In genomic region chr16:10480151-10480550, GRCh38 we compare ENCODE assay signal across 17 cellular contexts.
DNase-seq lines count a peak whose midpoint lies in the region; ATAC-seq and TF ChIP-seq lines count a peak whose summit lies in the region.
"Had no signal": no experiment of that assay in that cellular context is flagged by ENCODE, and none has a peak within 500 bp of the region (broad histone marks: within the 10 kb centered on the region; RNA-seq: fewer than 3 reads in every experiment).

No MANE protein-coding gene starts in this region.

- H3K4me1 Mint-ChIP-seq in activated T-cell treated with anti-CD3 and anti-CD28 coated beads, Interleukin-2, amount 50 U/mL, for 24 hours (ENCODE audit: low read depth): no peaks in the 10 kb centered on the region
- H3K4me1 Mint-ChIP-seq in activated T-cell treated with anti-CD3 and anti-CD28 coated beads, Interleukin-2, amount 50 U/mL, for 4 hours (ENCODE audit: low read depth): no peaks in the 10 kb centered on the region
- H3K4me1 Mint-ChIP-seq in CD4-positive, CD25-positive, alpha-beta regulatory T cell: peaks cover 0 to 4% (median 0%) of the 10 kb centered on the region in 4 donors
- H3K4me1 Mint-ChIP-seq in neural crest cell: no peaks in the 10 kb centered on the region

- H3K27me3 ChIP-seq in CD4-positive, CD25-positive, alpha-beta regulatory T cell (ENCODE audit: control insufficient read depth, insufficient read depth, low read length): no peaks in the 10 kb centered on the region
- H3K27me3 ChIP-seq in SJCRH30 (no peaks in the 10 kb centered on the region), BE2C (no peaks in the 10 kb centered on the region)

- H3K36me3 ChIP-seq in CD4-positive, CD25-positive, alpha-beta regulatory T cell (ENCODE audit: control insufficient read depth, insufficient read depth, low read length): peaks cover 12% of the 10 kb centered on the region
- H3K36me3 ChIP-seq in SJCRH30 (no peaks in the 10 kb centered on the region), BE2C (no peaks in the 10 kb centered on the region)
- H3K36me3 ChIP-seq: HAP-1 had no signal

- H3K4me3 ChIP-seq in CD4-positive, CD25-positive, alpha-beta regulatory T cell (ENCODE audit: low read depth, low read length): no peak overlapping the region
- H3K4me3 ChIP-seq in SJCRH30 (no peak overlapping the region), BE2C (ENCODE audit: low read depth, low read length) (no peak overlapping the region)
- H3K4me3 ChIP-seq: HAP-1 had no signal

- peak overlapping the region; percentile 26 for H3K27ac Mint-ChIP-seq in activated T-cell treated with anti-CD3 and anti-CD28 coated beads, Interleukin-2, amount 50 U/mL, for 24 hours
- H3K27ac Mint-ChIP-seq in CD4-positive, CD25-positive, alpha-beta regulatory T cell: peak overlapping the region in 2 of 3 donors; percentile 29 to 36
- H3K27ac Mint-ChIP-seq in neural crest cell (ENCODE audit: unreplicated experiment): peak overlapping the region; percentile 19
- H3K27ac Mint-ChIP-seq: HFFc6 had no signal

- no peak overlapping the region for H3K27ac ChIP-seq in CD4-positive, CD25-positive, alpha-beta regulatory T cell (ENCODE audit: insufficient read depth, low read length, poor library complexity, severe bottlenecking)
- H3K27ac ChIP-seq in SJCRH30: peak overlapping the region; percentile 96
- H3K27ac ChIP-seq: 22Rv1 had no signal

- H3K4me3 Mint-ChIP-seq in activated T-cell treated with anti-CD3 and anti-CD28 coated beads, Interleukin-2, amount 50 U/mL, for 24 hours: no peak overlapping the region
- no peak overlapping the region for H3K4me3 Mint-ChIP-seq in activated T-cell treated with anti-CD3 and anti-CD28 coated beads, Interleukin-2, amount 50 U/mL, for 4 hours
- H3K4me3 Mint-ChIP-seq in CD4-positive, CD25-positive, alpha-beta regulatory T cell: no peak overlapping the region
- no peak overlapping the region for H3K4me3 Mint-ChIP-seq in neural crest cell
- H3K4me3 Mint-ChIP-seq: HFFc6 had no signal

- no peak for TF ChIP-seq CTCF in neural crest cell (conservative IDR thresholded peaks at IDR 0.05)
- TF ChIP-seq CTCF in BE2C (IDR thresholded peaks at IDR 0.05; ENCODE audit: low read depth, low read length): no peak

- H3K27me3 Mint-ChIP-seq in activated T-cell treated with anti-CD3 and anti-CD28 coated beads, Interleukin-2, amount 50 U/mL, for 24 hours: no peaks in the 10 kb centered on the region
- no peaks in the 10 kb centered on the region for H3K27me3 Mint-ChIP-seq in activated T-cell treated with anti-CD3 and anti-CD28 coated beads, Interleukin-2, amount 50 U/mL, for 4 hours (ENCODE audit: low read depth)
- no peaks in the 10 kb centered on the region for H3K27me3 Mint-ChIP-seq in CD4-positive, CD25-positive, alpha-beta regulatory T cell
- no peaks in the 10 kb centered on the region for H3K27me3 Mint-ChIP-seq in neural crest cell (ENCODE audit: low read depth)

- H3K36me3 Mint-ChIP-seq in activated T-cell treated with anti-CD3 and anti-CD28 coated beads, Interleukin-2, amount 50 U/mL, for 24 hours (ENCODE audit: low read depth): peaks cover 71% of the 10 kb centered on the region
- H3K36me3 Mint-ChIP-seq in activated T-cell treated with anti-CD3 and anti-CD28 coated beads, Interleukin-2, amount 50 U/mL, for 4 hours (ENCODE audit: insufficient read depth): peaks cover 36% of the 10 kb centered on the region
- peaks cover 27% of the 10 kb centered on the region for H3K36me3 Mint-ChIP-seq in CD4-positive, CD25-positive, alpha-beta regulatory T cell
- peaks cover 40% of the 10 kb centered on the region for H3K36me3 Mint-ChIP-seq in neural crest cell (ENCODE audit: low read depth)

- peaks cover 6 to 7% of the 10 kb centered on the region in 2 experiments for H3K9me3 ChIP-seq in CD4-positive, CD25-positive, alpha-beta regulatory T cell (ENCODE audit: control insufficient read depth in 2 of 2, low read length in 2 of 2)
- H3K9me3 ChIP-seq in SJCRH30 (replicated peaks): peaks cover 16% of the 10 kb centered on the region
- H3K9me3 ChIP-seq in BE2C: no peaks in the 10 kb centered on the region
- H3K9me3 ChIP-seq: HAP-1 had no signal

- no peak for DNase-seq in activated T-cell treated with anti-CD3 and anti-CD28 coated beads, Interleukin-2, amount 50 U/mL, for 24 hours
- DNase-seq in activated T-cell treated with anti-CD3 and anti-CD28 coated beads, Interleukin-2, amount 50 U/mL, for 4 hours: no peak
- no peak for DNase-seq in CD4-positive, CD25-positive, alpha-beta regulatory T cell
- no peak for DNase-seq in SJCRH30
- no peak for DNase-seq in neural crest cell (ENCODE audit: low read depth, low spot score)
- no peak for DNase-seq in AG08395 (ENCODE audit: low spot score)
- no peak for DNase-seq in BE2C
- DNase-seq: AML-193, C1 segment of cervical spinal cord, COR-L47, DMS153, DND-41, GOT3 had no signal

- H3K4me1 ChIP-seq in CD4-positive, CD25-positive, alpha-beta regulatory T cell (ENCODE audit: control insufficient read depth, insufficient read depth, low read length, poor library complexity, severe bottlenecking): no peaks in the 10 kb centered on the region
- H3K4me1 ChIP-seq in SJCRH30: peaks cover 13% of the 10 kb centered on the region
- no peaks in the 10 kb centered on the region for H3K4me1 ChIP-seq in BE2C
- H3K4me1 ChIP-seq: HAP-1 had no signal

- no peak for ATAC-seq in activated T-cell treated with anti-CD3 and anti-CD28 coated beads, Interleukin-2, amount 50 U/mL, for 4 hours
- no peak for ATAC-seq in CD4-positive, CD25-positive, alpha-beta regulatory T cell (ENCODE audit: low read depth in 2 of 2)
- ATAC-seq in activated CD4-positive, CD25-positive, alpha-beta regulatory T cell treated with anti-CD3 and anti-CD28 coated beads, Interleukin-2, amount 50 U/mL, for 24 hours: no peak

- peaks cover 32% of the 10 kb centered on the region for H3K9me3 Mint-ChIP-seq in activated T-cell treated with anti-CD3 and anti-CD28 coated beads, Interleukin-2, amount 50 U/mL, for 24 hours
- peaks cover 23% of the 10 kb centered on the region for H3K9me3 Mint-ChIP-seq in activated T-cell treated with anti-CD3 and anti-CD28 coated beads, Interleukin-2, amount 50 U/mL, for 4 hours
- H3K9me3 Mint-ChIP-seq in CD4-positive, CD25-positive, alpha-beta regulatory T cell: peaks cover 0 to 24% (median 15%) of the 10 kb centered on the region in 7 donors
- H3K9me3 Mint-ChIP-seq in neural crest cell: peaks cover 6% of the 10 kb centered on the region
